Comparison of ENCODE assay signal across 8 cellular contexts in the genomic region with DNA sequence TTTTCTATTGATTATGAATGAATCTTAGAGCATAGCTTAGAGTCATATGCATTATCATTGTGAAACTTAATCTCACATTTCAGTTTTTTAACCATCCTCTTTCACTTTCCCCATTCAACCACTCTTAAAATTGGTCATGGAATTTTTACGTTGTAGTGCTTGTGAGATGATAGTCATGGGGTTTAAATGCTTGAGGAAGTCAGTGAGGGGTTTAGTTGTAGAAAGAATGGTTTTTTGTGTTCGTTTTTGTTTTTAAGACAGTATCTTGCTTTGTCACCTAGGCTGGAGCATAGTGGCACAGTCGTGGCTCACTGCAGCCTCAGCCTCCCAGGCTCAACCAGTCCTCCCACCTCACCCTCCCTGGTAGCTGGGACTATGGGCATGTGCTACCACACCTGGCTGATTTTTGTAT. TPM values are rescaled to one million over a fixed set of nuclear protein-coding genes. Genes with fewer than 3 reads are reported as not detected.
DNase-seq lines count a peak whose midpoint lies in the region; ATAC-seq and TF ChIP-seq lines count a peak whose summit lies in the region.

No MANE protein-coding gene starts in this region.

- H3K4me3 ChIP-seq in dorsolateral prefrontal cortex = no peak overlapping the region
- H3K4me3 ChIP-seq in testis = no peak overlapping the region

- POLR2A ChIA-PET in activated CD4-positive, alpha-beta T cell treated with anti-CD3 and anti-CD28 coated beads, Interleukin-2, amount 10 ng/mL, durations not matched to agents 7 days and 5 days (lab: Charles Lee) = interaction anchor here (0.6 kb wide), 2 partner anchors 19 to 1305 kb away, joined by 3 to 4 read pairs; partner anchors contain the start of genes FKBP15, SLC31A1 and UGCG
- POLR2A ChIA-PET in activated CD4-positive, alpha-beta memory T cell treated with anti-CD3 and anti-CD28 coated beads for 36 hours (lab: Charles Lee) = interaction anchor here (1.7 to 2.9 kb wide), 2 partner anchors 19 to 22 kb away, joined by 10 to 22 read pairs; partner anchors contain the start of gene UGCG

- H3K36me3 ChIP-seq in testis (ENCODE audit: low read depth, missing control alignments) = no peaks in the 10 kb centered on the region

- peaks cover 36% of the 10 kb centered on the region for H3K4me1 Mint-ChIP-seq in activated CD4-positive, alpha-beta T cell treated with anti-CD3 and anti-CD28 coated beads, Interleukin-2, amount 10 ng/mL, durations not matched to agents 7 days and 5 days
- peaks cover 54% of the 10 kb centered on the region for H3K4me1 Mint-ChIP-seq in activated CD4-positive, alpha-beta memory T cell treated with anti-CD3 and anti-CD28 coated beads for 36 hours (ENCODE audit: low read depth)
- H3K4me1 Mint-ChIP-seq in stimulated activated effector memory CD8-positive, alpha-beta T cell treated with anti-CD3 and anti-CD28 coated beads, Interleukin-12 subunit alpha, Interleukin-12 subunit beta, amount 100 ng/mL, for 72 hours = peaks cover 41% of the 10 kb centered on the region

- no peaks in the 10 kb centered on the region for H3K27me3 Mint-ChIP-seq in activated CD4-positive, alpha-beta T cell treated with anti-CD3 and anti-CD28 coated beads, Interleukin-2, amount 10 ng/mL, durations not matched to agents 7 days and 5 days
- H3K27me3 Mint-ChIP-seq in activated CD4-positive, alpha-beta memory T cell treated with anti-CD3 and anti-CD28 coated beads for 36 hours = no peaks in the 10 kb centered on the region

- H3K9me3 ChIP-seq in testis = no peaks in the 10 kb centered on the region

- H3K27ac ChIP-seq in dorsolateral prefrontal cortex (no peak overlapping the region), testis (no peak overlapping the region)

- intact Hi-C loops in activated CD4-positive, alpha-beta memory T cell treated with anti-CD3 and anti-CD28 coated beads for 36 hours (cut with micrococcal nuclease) = loop anchor here (1.0 to 10.0 kb wide), 11 partner anchors 10 to 1661 kb away; partner anchors contain the start of genes INIP and TXN
- intact Hi-C loops in dorsolateral prefrontal cortex (cut with DNase I) (no loop called here), testis (cut with DNase I; ENCODE audit: low total_unique reads) (no loop called here)

- H3K4me1 ChIP-seq in testis = peaks cover 5% of the 10 kb centered on the region

- peaks cover 43% of the 10 kb centered on the region for H3K36me3 Mint-ChIP-seq in activated CD4-positive, alpha-beta T cell treated with anti-CD3 and anti-CD28 coated beads, Interleukin-2, amount 10 ng/mL, durations not matched to agents 7 days and 5 days (ENCODE audit: low read depth)
- peaks cover 19% of the 10 kb centered on the region for H3K36me3 Mint-ChIP-seq in activated CD4-positive, alpha-beta memory T cell treated with anti-CD3 and anti-CD28 coated beads for 36 hours
- H3K36me3 Mint-ChIP-seq in stimulated activated effector memory CD8-positive, alpha-beta T cell treated with anti-CD3 and anti-CD28 coated beads, Interleukin-12 subunit alpha, Interleukin-12 subunit beta, amount 100 ng/mL, for 72 hours = peaks cover 60% of the 10 kb centered on the region

- H3K4me3 Mint-ChIP-seq in activated CD4-positive, alpha-beta T cell treated with anti-CD3 and anti-CD28 coated beads, Interleukin-2, amount 10 ng/mL, durations not matched to agents 7 days and 5 days = no peak overlapping the region
- H3K4me3 Mint-ChIP-seq in activated CD4-positive, alpha-beta memory T cell treated with anti-CD3 and anti-CD28 coated beads for 36 hours = peak overlapping the region; percentile 8
- peak overlapping the region; percentile 4 for H3K4me3 Mint-ChIP-seq in stimulated activated effector memory CD8-positive, alpha-beta T cell treated with anti-CD3 and anti-CD28 coated beads, Interleukin-12 subunit alpha, Interleukin-12 subunit beta, amount 100 ng/mL, for 72 hours

- TF ChIP-seq CTCF in dorsolateral prefrontal cortex (IDR thresholded peaks at IDR 0.05 in 54 of 56, conservative IDR thresholded peaks at IDR 0.05 in 2 of 56; ENCODE audit: low read depth in 1 of 56, partially characterized antibody in 56 of 56) (no peak), testis (IDR thresholded peaks at IDR 0.05) (no peak)

- H3K9me3 Mint-ChIP-seq in activated CD4-positive, alpha-beta T cell treated with anti-CD3 and anti-CD28 coated beads, Interleukin-2, amount 10 ng/mL, durations not matched to agents 7 days and 5 days = no peaks in the 10 kb centered on the region
- H3K9me3 Mint-ChIP-seq in activated CD4-positive, alpha-beta memory T cell treated with anti-CD3 and anti-CD28 coated beads for 36 hours = no peaks in the 10 kb centered on the region
- no peaks in the 10 kb centered on the region for H3K9me3 Mint-ChIP-seq in stimulated activated effector memory CD8-positive, alpha-beta T cell treated with anti-CD3 and anti-CD28 coated beads, Interleukin-12 subunit alpha, Interleukin-12 subunit beta, amount 100 ng/mL, for 72 hours

- no peak overlapping the region for H3K27ac Mint-ChIP-seq in activated CD4-positive, alpha-beta T cell treated with anti-CD3 and anti-CD28 coated beads, Interleukin-2, amount 10 ng/mL, durations not matched to agents 7 days and 5 days
- H3K27ac Mint-ChIP-seq in activated CD4-positive, alpha-beta memory T cell treated with anti-CD3 and anti-CD28 coated beads for 36 hours = peak overlapping the region; percentile 77
- H3K27ac Mint-ChIP-seq in stimulated activated effector memory CD8-positive, alpha-beta T cell treated with anti-CD3 and anti-CD28 coated beads, Interleukin-12 subunit alpha, Interleukin-12 subunit beta, amount 100 ng/mL, for 72 hours = no peak overlapping the region

- WGBS in testis, 2 donors = 71 to 81% methylated on average over 3 of the region's 3 CpGs

- peak; percentile 58 for ATAC-seq in HG02885 (IDR thresholded peaks at IDR 0.05; ENCODE audit: poor library complexity, unreplicated experiment)
- ATAC-seq in stimulated activated effector memory CD8-positive, alpha-beta T cell treated with anti-CD3 and anti-CD28 coated beads, Interleukin-12 subunit alpha, Interleukin-12 subunit beta, amount 100 ng/mL, for 72 hours = peak; percentile 97

- DNase-seq in activated CD4-positive, alpha-beta T cell treated with anti-CD3 and anti-CD28 coated beads for 48 hours = peak; percentile 36
- DNase-seq in activated CD4-positive, alpha-beta T cell treated with anti-CD3 and anti-CD28 coated beads, Interleukin-2, amount 10 ng/mL, durations not matched to agents 7 days and 5 days = no peak
- peak; percentile 53 for DNase-seq in activated CD4-positive, alpha-beta memory T cell treated with anti-CD3 and anti-CD28 coated beads for 36 hours
- no peak for DNase-seq in stimulated activated effector memory CD8-positive, alpha-beta T cell treated with anti-CD3 and anti-CD28 coated beads, Interleukin-12 subunit alpha, Interleukin-12 subunit beta, amount 100 ng/mL, for 72 hours (ENCODE audit: low spot score in 2 of 2)
- DNase-seq in dorsolateral prefrontal cortex = no peak
- DNase-seq in testis = no peak
- DNase-seq in HuH-7.5 (ENCODE audit: low spot score) = no peak

- CTCF ChIA-PET in activated CD4-positive, alpha-beta T cell treated with anti-CD3 and anti-CD28 coated beads, Interleukin-2, amount 10 ng/mL, durations not matched to agents 7 days and 5 days (lab: Charles Lee) = interaction anchor here (0.6 to 1.6 kb wide), 5 partner anchors 14 to 823 kb away, joined by 3 to 9 read pairs (median 3); no protein-coding TSS in a partner anchor
- CTCF ChIA-PET in activated CD4-positive, alpha-beta memory T cell treated with anti-CD3 and anti-CD28 coated beads for 36 hours (lab: Charles Lee) = interaction anchor here (0.7 to 2.0 kb wide), 7 partner anchors 20 to 802 kb away, joined by 3 to 15 read pairs (median 4); partner anchors contain the start of genes HSDL2, INIP and UGCG

- no peaks in the 10 kb centered on the region for H3K27me3 ChIP-seq in dorsolateral prefrontal cortex
- H3K27me3 ChIP-seq in testis = no peaks in the 10 kb centered on the region

- TF ChIP-seq POLR2A in testis (IDR thresholded peaks at IDR 0.05) = no peak

RNA-seq across cellular contexts. Expression of gene UGCG, which starts 19.6 kb away (rescaled TPM):
- total RNA-seq in activated CD4-positive, alpha-beta T cell treated with anti-CD3 and anti-CD28 coated beads, Interleukin-2, amount 10 ng/mL, durations not matched to agents 7 days and 5 days = 10 to 100 TPM; 21.8 to 23.2 TPM
- 10 to 100 TPM; 12.4 to 13.5 TPM for total RNA-seq in activated CD4-positive, alpha-beta memory T cell treated with anti-CD3 and anti-CD28 coated beads for 36 hours
- 10 to 100 TPM; 12.6 to 46.0 (median 30.8) TPM for total RNA-seq in dorsolateral prefrontal cortex
- 10 to 100 TPM; 29.0 to 38.6 TPM for total RNA-seq in testis
- polyA plus RNA-seq in testis (ENCODE audit: insufficient read depth, low read depth, low replicate concordance) = 13.3 TPM

Comparison
In these comparisons a context has a peak if more than half of its experiments do, and no peak if none do; other contexts are left out.
1. DNase-seq: peak in activated CD4-positive, alpha-beta T cell treated with anti-CD3 and anti-CD28 coated beads for 48 hours (single experiment) and activated CD4-positive, alpha-beta memory T cell treated with anti-CD3 and anti-CD28 coated beads for 36 hours (single experiment); none in activated CD4-positive, alpha-beta T cell treated with anti-CD3 and anti-CD28 coated beads, Interleukin-2, amount 10 ng/mL, durations not matched to agents 7 days and 5 days (single experiment), stimulated activated effector memory CD8-positive, alpha-beta T cell treated with anti-CD3 and anti-CD28 coated beads, Interleukin-12 subunit alpha, Interleukin-12 subunit beta, amount 100 ng/mL, for 72 hours (0 of 2), dorsolateral prefrontal cortex (0 of 10), testis (single experiment) and HuH-7.5 (single experiment).